Comparison of ENCODE assay signal across 16 cellular contexts in the genomic region with DNA sequence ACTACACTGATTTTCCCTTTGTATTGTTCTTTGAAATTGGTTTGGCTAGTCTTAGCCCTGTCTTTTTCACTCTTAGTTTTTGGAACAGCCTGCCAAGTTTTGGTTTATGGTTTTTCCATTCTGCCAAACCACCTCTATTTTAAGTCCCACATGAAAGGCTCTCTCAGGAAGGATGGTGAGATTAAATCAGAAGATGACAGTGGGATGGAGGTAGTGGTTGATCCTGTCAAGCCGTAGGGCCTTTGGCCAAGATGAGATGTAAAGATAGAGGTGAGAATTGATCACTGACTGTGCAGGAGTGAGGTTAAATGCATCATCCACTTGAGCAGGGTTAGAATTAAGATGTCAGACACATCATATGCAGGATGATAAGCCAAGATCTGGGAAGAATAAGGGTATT.
DNase-seq lines count a peak whose midpoint lies in the region; ATAC-seq and TF ChIP-seq lines count a peak whose summit lies in the region.
"Had no signal": no experiment of that assay in that cellular context is flagged by ENCODE, and none has a peak within 500 bp of the region (broad histone marks: within the 10 kb centered on the region; RNA-seq: fewer than 3 reads in every experiment).

No MANE protein-coding gene starts in this region.

- in situ Hi-C loops in astrocyte of the cerebellum (cut with HindIII; ENCODE audit: low sequenced_read_pairs) = no loop called here

- H3K4me1 Mint-ChIP-seq in stimulated activated naive CD8-positive, alpha-beta T cell treated with anti-CD3 and anti-CD28 coated beads, Interleukin-15, amount 100 ng/mL, for 72 hours = no peaks in the 10 kb centered on the region
- H3K4me1 Mint-ChIP-seq: CD14-positive monocyte had no signal

- POLR2A ChIA-PET in PC-3 (lab: Charles Lee; ENCODE audit: unreplicated experiment) = no interaction called here

- H3K9me3 ChIP-seq in PC-3 (ENCODE audit: low read length) = no peaks in the 10 kb centered on the region

- DNase-seq in NCI-H2227 treated with DMSO at 0.1 percent for 48 hours (lab: John Stamatoyannopoulos, UW) (peak; percentile 18), NCI-H2227 (lab: John Stamatoyannopoulos, UW; ENCODE audit: unreplicated experiment) (no peak), PC-3 (peak; percentile 58), astrocyte of the cerebellum (ENCODE audit: low read depth) (peak; percentile 78), myocyte (ENCODE audit: low read depth) (peak; percentile 28), HuH-7 (ENCODE audit: low spot score) (no peak)
- DNase-seq in stimulated activated naive CD8-positive, alpha-beta T cell treated with anti-CD3 and anti-CD28 coated beads, Interleukin-15, amount 100 ng/mL, for 72 hours = no peak
- DNase-seq: CD8-positive, alpha-beta T cell; COR-L47; DND-41; GDM1; GM23248 had no signal

- H3K4me3 Mint-ChIP-seq in stimulated activated naive CD8-positive, alpha-beta T cell treated with anti-CD3 and anti-CD28 coated beads, Interleukin-15, amount 100 ng/mL, for 72 hours = no peak overlapping the region
- H3K4me3 Mint-ChIP-seq: CD14-positive monocyte; CD8-positive, alpha-beta T cell had no signal

- H3K9ac ChIP-seq in PC-3 (ENCODE audit: low read length) = no peak overlapping the region
- H3K9ac ChIP-seq: GM23248 had no signal

- no peaks in the 10 kb centered on the region for H3K9me3 Mint-ChIP-seq in stimulated activated naive CD8-positive, alpha-beta T cell treated with anti-CD3 and anti-CD28 coated beads, Interleukin-15, amount 100 ng/mL, for 72 hours
- H3K9me3 Mint-ChIP-seq: CD8-positive, alpha-beta T cell had no signal

- no peaks in the 10 kb centered on the region for H3F3A ChIP-seq in PC-3 (ENCODE audit: low read length, unreplicated experiment)

- TF ChIP-seq CTCF in PC-3 (conservative IDR thresholded peaks at IDR 0.05; ENCODE audit: low read depth, low read length) (no peak), astrocyte of the cerebellum (IDR thresholded peaks at IDR 0.05; ENCODE audit: low read depth, low read length, missing control alignments) (no peak)

- H3K4me2 ChIP-seq in PC-3 (ENCODE audit: low read length) = no peak overlapping the region

- no peaks in the 10 kb centered on the region for H3K9me2 ChIP-seq in PC-3 (replicated peaks; ENCODE audit: low read length)

- no peak overlapping the region for H2AFZ ChIP-seq in PC-3 (ENCODE audit: low read length)
- H2AFZ ChIP-seq: GM23248 had no signal

- no peaks in the 10 kb centered on the region for H4K20me1 ChIP-seq in PC-3 (ENCODE audit: low read length)

- no peak overlapping the region for H3K27ac Mint-ChIP-seq in stimulated activated naive CD8-positive, alpha-beta T cell treated with anti-CD3 and anti-CD28 coated beads, Interleukin-15, amount 100 ng/mL, for 72 hours
- H3K27ac Mint-ChIP-seq: CD14-positive monocyte; CD8-positive, alpha-beta T cell had no signal

- H3K36me3 ChIP-seq in PC-3 (ENCODE audit: low read depth, low read length) = no peaks in the 10 kb centered on the region

- ATAC-seq in PC-3 (no peak), HG03135 (IDR thresholded peaks at IDR 0.05; ENCODE audit: unreplicated experiment) (no peak)
- ATAC-seq in stimulated activated naive CD8-positive, alpha-beta T cell treated with anti-CD3 and anti-CD28 coated beads, Interleukin-15, amount 100 ng/mL, for 72 hours = no peak
- ATAC-seq: CD8-positive, alpha-beta T cell; HCT116 had no signal

- H3K27me3 Mint-ChIP-seq in stimulated activated naive CD8-positive, alpha-beta T cell treated with anti-CD3 and anti-CD28 coated beads, Interleukin-15, amount 100 ng/mL, for 72 hours = no peaks in the 10 kb centered on the region

- intact Hi-C loops in PC-3 (cut with micrococcal nuclease) = no loop called here

- H3K27ac ChIP-seq in PC-3 (ENCODE audit: low read length) = no peak overlapping the region
- H3K27ac ChIP-seq: 22Rv1, GM23248 had no signal

- H3K79me2 ChIP-seq in PC-3 (ENCODE audit: low read length) = no peaks in the 10 kb centered on the region

- no TSS peak for BruUV-seq in PC-3 (replicated peaks; lab: Mats Ljungman, UMichigan)

- no peak overlapping the region for H3K4me3 ChIP-seq in PC-3 (ENCODE audit: low read length)
- H3K4me3 ChIP-seq in astrocyte of the cerebellum (ENCODE audit: low read depth, low read length) = no peak overlapping the region
- H3K4me3 ChIP-seq: GM23248 had no signal

- CTCF ChIA-PET in PC-3 (lab: Charles Lee) = no interaction called here

- H3K27me3 ChIP-seq in PC-3 (ENCODE audit: low read length) = no peaks in the 10 kb centered on the region

- H3K4me1 ChIP-seq in PC-3 (ENCODE audit: insufficient read depth, low read length) = no peaks in the 10 kb centered on the region

Comparison
In these comparisons a context has a peak if more than half of its experiments do, and no peak if none do; other contexts are left out.
1. DNase-seq: peak in NCI-H2227 treated with DMSO at 0.1 percent for 48 hours (single experiment), PC-3 (single experiment), astrocyte of the cerebellum (single experiment) and myocyte (single experiment); none in NCI-H2227 (single experiment), stimulated activated naive CD8-positive, alpha-beta T cell treated with anti-CD3 and anti-CD28 coated beads, Interleukin-15, amount 100 ng/mL, for 72 hours (0 of 2) and HuH-7 (single experiment).